23 cellular contexts compared by ENCODE assay signal in genomic region chr4:44287505-44287904, GRCh38.
"Had no signal": no experiment of that assay in that cellular context is flagged by ENCODE, and none has a peak within 500 bp of the region (broad histone marks: within the 10 kb centered on the region; RNA-seq: fewer than 3 reads in every experiment).

No MANE protein-coding gene starts in this region.

- H3K4me1 ChIP-seq: colonic mucosa, esophagus muscularis mucosa, esophagus squamous epithelium, foreskin keratinocyte, gastrocnemius medialis, gastroesophageal sphincter, heart left ventricle, heart right ventricle had no signal

- H3K27me3 ChIP-seq: colonic mucosa, dorsolateral prefrontal cortex, esophagus muscularis mucosa, esophagus squamous epithelium, foreskin keratinocyte, gastrocnemius medialis, gastroesophageal sphincter, heart left ventricle, heart right ventricle had no signal

- DNase-seq: colonic mucosa; cortex of kidney; dermis blood vessel endothelial cell; dorsolateral prefrontal cortex; effector CD4-positive, alpha-beta T cell; effector CD8-positive, alpha-beta T cell; effector memory CD4-positive, alpha-beta T cell; effector memory CD8-positive, alpha-beta T cell; endodermal cell; erythroblast; esophagus squamous epithelium; foreskin fibroblast; foreskin keratinocyte; foreskin melanocyte; gastrocnemius medialis; glutamatergic neuron; head of caudate nucleus; heart left ventricle; heart right ventricle had no signal

- H3K27ac ChIP-seq: colonic mucosa, coronary artery, dorsolateral prefrontal cortex, epithelial cell of prostate, esophagus muscularis mucosa, esophagus squamous epithelium, foreskin keratinocyte, gastrocnemius medialis, gastroesophageal sphincter, heart left ventricle, heart right ventricle had no signal

- H3K36me3 ChIP-seq: colonic mucosa, esophagus muscularis mucosa, esophagus squamous epithelium, gastrocnemius medialis, gastroesophageal sphincter, heart left ventricle, heart right ventricle had no signal

- H3K4me3 ChIP-seq: colonic mucosa, coronary artery, dorsolateral prefrontal cortex, esophagus muscularis mucosa, esophagus squamous epithelium, gastrocnemius medialis, gastroesophageal sphincter, heart left ventricle, heart right ventricle had no signal
